ENCODE assay signal across 8 cellular contexts in the genomic region with DNA sequence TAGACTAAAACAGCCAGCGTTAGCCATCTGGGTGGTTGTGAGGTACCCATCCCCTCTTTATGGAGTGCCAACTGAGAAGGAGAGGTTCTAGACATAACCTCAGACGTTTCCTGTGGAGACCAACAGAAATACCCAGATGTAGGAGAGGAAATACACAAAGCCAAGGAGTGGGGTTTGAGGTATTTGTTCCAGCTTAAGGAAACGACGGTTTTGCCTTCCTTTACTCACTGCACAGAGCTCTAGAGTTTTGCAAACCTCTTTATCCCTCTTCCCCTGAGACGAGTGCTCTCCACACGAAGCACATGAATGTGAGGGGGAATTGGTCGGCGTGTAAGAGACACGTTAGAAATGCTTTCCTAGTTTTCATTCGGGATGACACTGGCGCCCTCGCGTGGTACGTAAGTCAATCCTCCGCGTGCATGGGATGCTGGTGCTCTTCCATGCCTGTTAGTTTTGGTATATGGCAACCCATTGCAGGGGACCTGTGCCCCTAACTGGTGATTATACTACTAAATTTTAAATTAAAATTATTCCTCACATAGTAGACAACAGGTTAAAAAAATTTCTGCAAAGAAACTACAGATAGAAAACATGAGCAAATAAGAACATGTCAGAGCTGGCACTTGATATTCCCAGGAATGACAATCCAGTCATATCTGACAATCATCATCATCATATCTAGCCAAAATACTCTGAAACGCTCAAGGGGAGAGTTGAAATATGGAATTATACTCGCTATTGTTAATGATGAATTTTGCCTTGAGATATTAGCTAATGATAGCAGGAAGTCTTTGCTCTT.
DNase-seq lines count a peak whose midpoint lies in the region; ATAC-seq, FAIRE-seq and TF ChIP-seq lines count a peak whose summit lies in the region.

No MANE protein-coding gene starts in this region.

- no peaks in the 10 kb centered on the region for H3K27me3 Mint-ChIP-seq in brain

- peaks cover 23% of the 10 kb centered on the region for H3K4me1 Mint-ChIP-seq in brain

- TF ChIP-seq POLR2A in spleen (IDR thresholded peaks at IDR 0.05) = no peak

- H3K4me3 ChIP-seq in spleen = peak overlapping the region in 1 of 8 donors; percentile 44

- no peaks in the 10 kb centered on the region for H3K36me3 Mint-ChIP-seq in brain

- no peaks in the 10 kb centered on the region for H3K36me3 ChIP-seq in spleen

- H3K9me3 ChIP-seq in spleen = no peaks in the 10 kb centered on the region

- peak overlapping the region in 1 of 5 experiments; percentile 42 for H3K4me3 Mint-ChIP-seq in brain

- no peaks in the 10 kb centered on the region for H3K27me3 ChIP-seq in spleen (replicated peaks in 1 of 7)

- H3K27ac Mint-ChIP-seq in brain = no peak overlapping the region

- FAIRE-seq in frontal cortex (lab: Jason Lieb, UNC) = no peak

- no peak overlapping the region for H3K27ac ChIP-seq in spleen

- H3K4me1 ChIP-seq in spleen = peaks cover 3 to 11% (median 6%) of the 10 kb centered on the region in 6 donors

- TF ChIP-seq CTCF in brain (conservative IDR thresholded peaks at IDR 0.05) (peak; percentile 71 to 89), spleen (IDR thresholded peaks at IDR 0.05 in 8 of 11, conservative IDR thresholded peaks at IDR 0.05 in 3 of 11) (peak in 9 of 11 experiments; percentile 26 to 62 (median 51))

- peak; percentile 56 for ATAC-seq in HG03045 (IDR thresholded peaks at IDR 0.05; ENCODE audit: unreplicated experiment)

- intact Hi-C loops in spleen (cut with DNase I; ENCODE audit: low total_unique reads) = no loop called here

- WGBS in spleen, 5 donors = 6 to 9% (median 7%) methylated on average over 18 of the region's 18 CpGs

- H3K9me3 Mint-ChIP-seq in brain = no peaks in the 10 kb centered on the region

- DNase-seq in activated effector memory CD4-positive, alpha-beta T cell treated with anti-CD3 and anti-CD28 coated beads, Interleukin-2, amount 50 U/mL, for 16 hours = peak; percentile 72
- no peak for DNase-seq in activated effector memory CD4-positive, alpha-beta T cell treated with Interleukin-2 at 50 U/mL for 16 hours
- peak; percentile 46 for DNase-seq in SK-N-DZ (ENCODE audit: low spot score)
- peak; percentile 86 for DNase-seq in inferior parietal cortex (ENCODE audit: extremely low spot score)
- DNase-seq in spleen = peak; percentile 82
- DNase-seq in frontal cortex (ENCODE audit: low spot score in 2 of 2) = no peak

Comparison
In these comparisons a context has a peak if more than half of its experiments do, and no peak if none do; other contexts are left out.
1. DNase-seq: peak in activated effector memory CD4-positive, alpha-beta T cell treated with anti-CD3 and anti-CD28 coated beads, Interleukin-2, amount 50 U/mL, for 16 hours (single experiment), SK-N-DZ (single experiment), inferior parietal cortex (single experiment) and spleen (single experiment); none in activated effector memory CD4-positive, alpha-beta T cell treated with Interleukin-2 at 50 U/mL for 16 hours (single experiment) and frontal cortex (0 of 2).